Comparison of ENCODE assay signal across 8 cellular contexts in the genomic region with DNA sequence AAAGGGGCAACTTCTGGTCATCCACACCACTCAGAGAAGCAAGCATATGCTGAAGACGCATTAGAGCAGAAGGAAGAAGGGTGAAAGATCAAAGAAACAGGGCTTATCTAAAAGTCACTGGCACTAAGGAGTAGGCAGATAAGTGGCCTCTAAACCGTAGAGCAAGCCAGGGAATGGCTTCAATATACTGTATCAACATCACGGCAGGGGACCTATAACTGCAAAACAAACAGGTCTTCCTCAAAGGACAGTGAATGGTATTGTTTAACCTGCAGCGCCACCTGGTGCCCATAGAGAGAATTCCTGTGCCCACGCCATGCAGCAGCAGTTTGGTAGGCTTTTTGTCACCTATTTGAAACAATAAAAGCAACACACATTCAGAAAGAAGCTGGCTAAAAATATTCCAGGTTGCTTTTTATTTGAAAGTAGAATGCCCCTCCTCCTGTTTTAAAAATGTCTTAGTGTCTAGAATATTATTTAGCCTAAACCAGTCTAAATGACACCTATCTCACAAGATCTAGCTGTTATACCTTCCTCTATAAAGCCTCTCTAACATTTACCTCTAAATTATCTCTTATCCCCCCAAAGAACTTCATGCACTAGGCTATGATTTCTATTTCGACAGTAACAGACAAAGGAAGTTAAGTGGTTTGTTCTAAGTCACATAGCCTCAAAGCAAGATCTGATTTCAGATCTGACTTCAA. TPM values are rescaled to one million over a fixed set of nuclear protein-coding genes. Genes with fewer than 3 reads are reported as not detected.
DNase-seq lines count a peak whose midpoint lies in the region; ATAC-seq, FAIRE-seq and TF ChIP-seq lines count a peak whose summit lies in the region.

No MANE protein-coding gene starts in this region.

- ATAC-seq in HG03442 (IDR thresholded peaks at IDR 0.05; ENCODE audit: unreplicated experiment): peak; percentile 96

- no peaks in the 10 kb centered on the region for H3K79me1 ChIP-seq in mesendoderm (ENCODE audit: low read length)

- no peak overlapping the region for H3K18ac ChIP-seq in mesendoderm (ENCODE audit: low read length)

- H3K4me2 ChIP-seq in mesendoderm (ENCODE audit: low read length): no peak overlapping the region

- no CpG with 5 or more reads among the region's 6 CpGs for WGBS in mesendoderm (ENCODE audit: extremely low coverage, insufficient coverage, low lambda C conversion rate)

- no peak overlapping the region for H3K4ac ChIP-seq in mesendoderm (ENCODE audit: low read depth, low read length)

- H3K4me3 ChIP-seq in BJ (ENCODE audit: low read depth, low read length): no peak overlapping the region
- H3K4me3 ChIP-seq in effector memory CD4-positive, alpha-beta T cell (ENCODE audit: insufficient read depth, low read depth, low read length, poor library complexity, severe bottlenecking): no peak overlapping the region
- no peak overlapping the region for H3K4me3 ChIP-seq in mesendoderm (ENCODE audit: low read length)

- no peak overlapping the region for H2BK15ac ChIP-seq in mesendoderm (replicated peaks; ENCODE audit: low read depth)

- no peak overlapping the region for H2AK5ac ChIP-seq in mesendoderm (ENCODE audit: low read length)

- no peaks in the 10 kb centered on the region for H3K4me1 Mint-ChIP-seq in activated CD4-positive, alpha-beta memory T cell treated with anti-CD3 and anti-CD28 coated beads for 36 hours (ENCODE audit: low read depth)

- no peaks in the 10 kb centered on the region for H3K9me3 ChIP-seq in effector memory CD4-positive, alpha-beta T cell (ENCODE audit: control insufficient read depth, low read length)

- intact Hi-C loops in activated CD4-positive, alpha-beta memory T cell treated with anti-CD3 and anti-CD28 coated beads for 36 hours (cut with micrococcal nuclease): loop anchor here (1.0 kb wide), 2 partner anchors 32 to 463 kb away; no protein-coding TSS in a partner anchor

- FAIRE-seq in GM19239 (lab: Jason Lieb, UNC): peak; percentile 98

- H3K4me1 ChIP-seq in effector memory CD4-positive, alpha-beta T cell (ENCODE audit: control insufficient read depth, insufficient read depth, low read length, poor library complexity, severe bottlenecking): no peaks in the 10 kb centered on the region
- peaks cover 6% of the 10 kb centered on the region for H3K4me1 ChIP-seq in mesendoderm (ENCODE audit: control insufficient read depth, low read depth, low read length)

- no peak overlapping the region for H4K8ac ChIP-seq in mesendoderm (ENCODE audit: low read depth, low read length)

- H2BK120ac ChIP-seq in mesendoderm (ENCODE audit: low read depth, low read length): no peak overlapping the region

- no peak overlapping the region for H3K27ac Mint-ChIP-seq in activated CD4-positive, alpha-beta memory T cell treated with anti-CD3 and anti-CD28 coated beads for 36 hours

- peak; percentile 89 for TF ChIP-seq CTCF in BJ (IDR thresholded peaks at IDR 0.05; ENCODE audit: insufficient read depth, low read depth, low read length)

- H3K9me3 Mint-ChIP-seq in activated CD4-positive, alpha-beta memory T cell treated with anti-CD3 and anti-CD28 coated beads for 36 hours: no peaks in the 10 kb centered on the region

- H2BK5ac ChIP-seq in mesendoderm (ENCODE audit: low read length): no peak overlapping the region

- no peak overlapping the region for H4K5ac ChIP-seq in mesendoderm (ENCODE audit: low read length)

- DNase-seq in BJ (ENCODE audit: low read depth) (no peak), GM19239 (ENCODE audit: insufficient read length, low spot score) (peak; percentile 27), NCI-H69 (lab: John Stamatoyannopoulos, UW) (peak; percentile 94), mesendoderm (peak; percentile 95)
- peak; percentile 80 for DNase-seq in activated CD4-positive, alpha-beta memory T cell treated with anti-CD3 and anti-CD28 coated beads for 36 hours
- DNase-seq in effector memory CD4-positive, alpha-beta T cell: peak; percentile 19 to 53 (median 36)
- peak; percentile 79 for DNase-seq in stimulated activated CD8-positive, alpha-beta memory T cell treated with anti-CD3 and anti-CD28 coated beads, Interleukin-4, amount 100 ng/mL, for 48 hours

- no peak overlapping the region for H3K4me3 Mint-ChIP-seq in activated CD4-positive, alpha-beta memory T cell treated with anti-CD3 and anti-CD28 coated beads for 36 hours

- no peak overlapping the region for H3K27ac ChIP-seq in effector memory CD4-positive, alpha-beta T cell (ENCODE audit: insufficient read depth, low read length, poor library complexity, severe bottlenecking)
- H3K27ac ChIP-seq in mesendoderm (ENCODE audit: low read depth, low read length): no peak overlapping the region

- H3K79me2 ChIP-seq in mesendoderm (ENCODE audit: control insufficient read depth, insufficient read depth, low read length): no peaks in the 10 kb centered on the region

- H3K56ac ChIP-seq in mesendoderm (ENCODE audit: low read length): no peak overlapping the region

- H3K23ac ChIP-seq in mesendoderm (ENCODE audit: low read length): no peak overlapping the region

- peaks cover 4% of the 10 kb centered on the region for H3K36me3 ChIP-seq in BJ (ENCODE audit: control insufficient read depth, insufficient read depth, low read length)
- peaks cover 68% of the 10 kb centered on the region for H3K36me3 ChIP-seq in effector memory CD4-positive, alpha-beta T cell (ENCODE audit: control insufficient read depth, insufficient read depth, low read length)
- H3K36me3 ChIP-seq in mesendoderm (ENCODE audit: control insufficient read depth, insufficient read depth, low read length): peaks cover 2% of the 10 kb centered on the region

- POLR2A ChIA-PET in BJ (lab: Charles Lee): no interaction called here
- POLR2A ChIA-PET in activated CD4-positive, alpha-beta memory T cell treated with anti-CD3 and anti-CD28 coated beads for 36 hours (lab: Charles Lee): no interaction called here

- no peak overlapping the region for H3K9ac ChIP-seq in mesendoderm (ENCODE audit: low read length)

- peaks cover 40% of the 10 kb centered on the region for H3K36me3 Mint-ChIP-seq in activated CD4-positive, alpha-beta memory T cell treated with anti-CD3 and anti-CD28 coated beads for 36 hours

- CTCF ChIA-PET in BJ (lab: Yijun Ruan, JAX): interaction anchor here (0.6 to 14.9 kb wide), 20 partner anchors 8 to 951 kb away, joined by 3 to 140 read pairs (median 4); no protein-coding TSS in a partner anchor
- CTCF ChIA-PET in activated CD4-positive, alpha-beta memory T cell treated with anti-CD3 and anti-CD28 coated beads for 36 hours (lab: Charles Lee): interaction anchor here (0.7 to 6.7 kb wide), 26 partner anchors 8 to 776 kb away, joined by 3 to 68 read pairs (median 4); partner anchors contain the start of gene SNX19

- H3K27me3 Mint-ChIP-seq in activated CD4-positive, alpha-beta memory T cell treated with anti-CD3 and anti-CD28 coated beads for 36 hours: no peaks in the 10 kb centered on the region

- H3K27me3 ChIP-seq in BJ (ENCODE audit: control insufficient read depth, insufficient read depth, low read length): no peaks in the 10 kb centered on the region
- H3K27me3 ChIP-seq in effector memory CD4-positive, alpha-beta T cell (replicated peaks; ENCODE audit: control insufficient read depth, insufficient read depth, low read length, poor library complexity, severe bottlenecking): no peaks in the 10 kb centered on the region
- no peaks in the 10 kb centered on the region for H3K27me3 ChIP-seq in mesendoderm (ENCODE audit: insufficient read depth, low read length, poor library complexity)

RNA-seq across cellular contexts. Expression of gene SNX19, which starts 21.8 kb away (rescaled TPM):
- 85.4 and 99.9 TPM in 2 replicates for polyA plus RNA-seq in BJ (2011; rRNA removed)
- 138 and 172 TPM in 2 replicates for polyA minus RNA-seq in BJ (2011; rRNA and poly(A)+ RNA removed)
- total RNA-seq in activated CD4-positive, alpha-beta memory T cell treated with anti-CD3 and anti-CD28 coated beads for 36 hours: 10 to 100 TPM; 26.0 to 27.0 TPM
- 15.2 TPM for polyA plus RNA-seq in mesendoderm (2013, experiment 1 of 2)
- polyA plus RNA-seq in mesendoderm (2013, experiment 2 of 2): 15.8 TPM
